Comparison of ENCODE assay signal across 14 cellular contexts in the genomic region with DNA sequence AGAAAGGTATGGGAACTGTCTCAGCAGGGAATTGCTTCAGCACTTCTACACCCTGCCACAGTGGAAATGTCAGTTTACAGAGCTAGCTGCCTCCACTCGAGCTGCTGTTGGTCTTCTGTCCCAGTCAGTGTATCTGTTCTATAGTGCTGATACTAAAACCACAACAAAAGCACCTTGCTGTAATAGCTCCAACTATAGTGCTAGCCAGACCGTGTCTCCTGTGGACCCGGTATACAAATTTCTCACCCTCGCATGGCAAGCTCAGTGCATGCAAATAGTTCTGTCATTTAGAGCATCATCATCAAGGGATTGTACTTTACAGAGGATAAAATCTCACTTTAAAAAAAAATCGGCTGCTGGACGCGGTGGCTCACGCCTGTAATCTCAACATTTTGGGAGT. TPM values are rescaled to one million over a fixed set of nuclear protein-coding genes. Genes with fewer than 3 reads are reported as not detected.
A peak's percentile ranks its signal among the peaks of the same experiment; 100 is the strongest.
DNase-seq lines count a peak whose midpoint lies in the region; ATAC-seq and TF ChIP-seq lines count a peak whose summit lies in the region.
"Had no signal": no experiment of that assay in that cellular context is flagged by ENCODE, and none has a peak within 500 bp of the region (broad histone marks: within the 10 kb centered on the region; RNA-seq: fewer than 3 reads in every experiment).

No MANE protein-coding gene starts in this region.

- CTCF ChIA-PET in HEK293T (lab: Yijun Ruan, JAX) = no interaction called here

- POLR2A ChIA-PET in HEK293T (lab: Yijun Ruan, JAX) = no interaction called here

- H3K4me2 ChIP-seq in Karpas-422 (ENCODE audit: low read depth, low read length, poor library complexity, severe bottlenecking) = peak overlapping the region; percentile 68
- H3K4me2 ChIP-seq: KMS-11 had no signal

- no peak overlapping the region for H2AFZ ChIP-seq in Karpas-422 (ENCODE audit: low read length)

- H3K27ac ChIP-seq in Karpas-422 (ENCODE audit: low read length) = peak overlapping the region; percentile 51; the same call in 1 of the 2 replicates
- H3K27ac ChIP-seq: KMS-11, neutrophil, SJCRH30 had no signal

- H3K9me3 ChIP-seq in Karpas-422 (ENCODE audit: low read length) = no peaks in the 10 kb centered on the region
- H3K9me3 ChIP-seq: neutrophil, SJCRH30 had no signal

- peaks cover 28% of the 10 kb centered on the region for H3K4me1 ChIP-seq in Karpas-422 (ENCODE audit: low read length)
- H3K4me1 ChIP-seq: SJCRH30 had no signal

- H3K9ac ChIP-seq in Karpas-422 (ENCODE audit: low read length) = no peak overlapping the region
- H3K9ac ChIP-seq: KMS-11 had no signal

- H3K79me2 ChIP-seq in Karpas-422 (ENCODE audit: low read length) = no peaks in the 10 kb centered on the region

- H4K20me1 ChIP-seq in Karpas-422 (ENCODE audit: insufficient read depth, low read depth, low read length) = no peaks in the 10 kb centered on the region

- H3K4me3 ChIP-seq in Karpas-422 (ENCODE audit: low read length) = peak overlapping the region; percentile 32
- H3K4me3 ChIP-seq: SJCRH30 had no signal

- ATAC-seq in GM19463 (IDR thresholded peaks at IDR 0.05; ENCODE audit: unreplicated experiment) (peak; percentile 99), HG02943 (IDR thresholded peaks at IDR 0.05; ENCODE audit: low read depth, unreplicated experiment) (peak; percentile 98)
- ATAC-seq: activated CD8-positive, alpha-beta T cell treated with anti-CD3 and anti-CD28 coated beads, Interleukin-2, amount 10 ng/mL, durations not matched to agents 7 days and 5 days had no signal

- no peaks in the 10 kb centered on the region for H3K9me2 ChIP-seq in Karpas-422 (replicated peaks; ENCODE audit: insufficient read depth, low read length)

- no peak for TF ChIP-seq CTCF in GM13977 (IDR thresholded peaks at IDR 0.05; ENCODE audit: extremely low read depth, insufficient read depth, missing control alignments)

- no peaks in the 10 kb centered on the region for H3K36me3 ChIP-seq in Karpas-422 (ENCODE audit: insufficient read depth, low read length)
- H3K36me3 ChIP-seq: neutrophil, SJCRH30 had no signal

- DNase-seq in GM13977 (ENCODE audit: low spot score) (peak; percentile 78), Karpas-422 (peak; percentile 78), NCI-H446 treated with DMSO at 0.1 percent for 48 hours (lab: John Stamatoyannopoulos, UW) (no peak), COR-L47 (lab: John Stamatoyannopoulos, UW) (no peak), HEK293T (ENCODE audit: extremely low spot score) (no peak)
- DNase-seq in central memory CD4-positive, alpha-beta T cell = no peak
- DNase-seq: activated CD8-positive, alpha-beta T cell treated with anti-CD3 and anti-CD28 coated beads, Interleukin-2, amount 10 ng/mL, durations not matched to agents 7 days and 5 days; aorta; NCI-H2227 treated with DMSO at 0.1 percent for 48 hours; SJCRH30 had no signal

- no peaks in the 10 kb centered on the region for H3K27me3 ChIP-seq in Karpas-422 (ENCODE audit: low read length)
- H3K27me3 ChIP-seq: neutrophil, SJCRH30 had no signal

- in situ Hi-C loops in GM13977 (cut with MboI; ENCODE audit: low pct_unique_long_range_greater_than_20kb, low sequenced_read_pairs, unreplicated experiment) = no loop called here

TF ChIP-seq in HEK293T, 16 proteins besides CTCF, POLR2A, EP300 and RAD21:
- TF ChIP-seq FOXM1 (IDR thresholded peaks at IDR 0.05; ENCODE audit: borderline replicate concordance) (no peak), SP1 (IDR thresholded peaks at IDR 0.05) (no peak), ARNT (IDR thresholded peaks at IDR 0.05) (no peak), TARDBP (IDR thresholded peaks at IDR 0.05) (no peak), SUZ12 (IDR thresholded peaks at IDR 0.05) (no peak), L3MBTL2 (conservative IDR thresholded peaks at IDR 0.05) (no peak), HDGF (IDR thresholded peaks at IDR 0.05; ENCODE audit: borderline replicate concordance) (no peak), FOXK2 (IDR thresholded peaks at IDR 0.05) (no peak), BHLHE40 (IDR thresholded peaks at IDR 0.05; ENCODE audit: borderline replicate concordance) (no peak), LEF1 (IDR thresholded peaks at IDR 0.05; ENCODE audit: borderline replicate concordance) (no peak), NFRKB (IDR thresholded peaks at IDR 0.05) (no peak)
TF ChIP-seq in HEK293T: peak in this region for 0.

RNA-seq across cellular contexts. Expression of a gene that starts 51.5 kb away (rescaled TPM):
- not detected in 2 replicates for total RNA-seq in Karpas-422 (2014; rRNA removed; shearing (Covaris generic); ENCODE audit: low replicate concordance)

Comparison
In these comparisons a context has a peak if more than half of its experiments do, and no peak if none do; other contexts are left out.
1. DNase-seq: peak in GM13977 (single experiment) and Karpas-422 (single experiment); none in central memory CD4-positive, alpha-beta T cell (single experiment), NCI-H446 treated with DMSO at 0.1 percent for 48 hours (single experiment), COR-L47 (single experiment) and HEK293T (single experiment).